In the genomic region with DNA sequence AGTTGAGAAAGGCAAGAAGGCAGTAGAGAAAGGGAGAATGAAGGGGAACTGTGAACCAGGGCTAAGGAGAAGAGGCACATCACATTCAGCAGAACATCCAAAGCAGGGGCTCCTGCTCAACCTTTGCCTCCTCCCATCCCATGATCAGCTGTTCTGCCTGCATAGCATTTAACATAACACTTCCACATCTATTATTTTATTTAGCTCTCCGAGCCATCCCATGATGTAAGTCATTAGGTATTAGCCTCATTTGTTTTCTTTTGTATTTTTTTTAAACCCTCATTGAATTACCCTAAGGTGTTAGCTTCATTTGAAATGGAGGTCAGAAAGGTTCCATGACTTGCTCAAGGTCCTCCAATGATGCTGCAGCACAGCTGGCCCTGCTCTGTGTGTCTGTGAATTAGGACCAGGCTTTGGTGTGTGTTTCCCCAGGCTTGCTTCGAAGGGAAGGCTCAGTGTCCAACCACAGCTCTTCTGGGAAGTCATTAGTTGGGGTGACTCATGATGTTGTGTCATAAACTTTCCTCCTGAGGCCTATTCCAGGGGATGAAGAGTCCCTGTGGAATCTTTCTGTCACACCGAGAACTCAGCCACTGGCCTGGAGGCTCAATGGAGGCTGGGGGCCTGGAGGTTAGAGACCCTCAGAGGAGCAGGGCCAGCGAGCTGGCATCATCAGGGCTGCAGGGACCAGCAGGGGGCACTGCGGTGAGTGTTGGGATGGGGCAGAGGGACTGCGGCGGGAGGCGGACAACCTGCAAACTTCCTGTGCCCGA, we compare ENCODE assay signal across 8 cellular contexts. TPM values are rescaled to one million over a fixed set of nuclear protein-coding genes. Genes with fewer than 3 reads are reported as not detected.
DNase-seq lines count a peak whose midpoint lies in the region; ATAC-seq and TF ChIP-seq lines count a peak whose summit lies in the region.

No MANE protein-coding gene starts in this region.

- H3K4me1 ChIP-seq in GM23338 (ENCODE audit: insufficient read depth) (no peaks in the 10 kb centered on the region), ovary (ENCODE audit: insufficient read depth) (no peaks in the 10 kb centered on the region)

- H3K79me2 ChIP-seq in GM23338 (replicated peaks; ENCODE audit: insufficient read depth): no peaks in the 10 kb centered on the region

- H3K9me3 Mint-ChIP-seq in GM23338 (no peaks in the 10 kb centered on the region; the same call in 2 of the 3 replicates), WTC11 (peaks cover 3% of the 10 kb centered on the region)

- H3K27ac ChIP-seq in GM23338 (ENCODE audit: low read depth): no peak overlapping the region
- no peak overlapping the region for H3K27ac ChIP-seq in ovary

- no peaks in the 10 kb centered on the region for H4K20me1 ChIP-seq in GM23338 (replicated peaks; ENCODE audit: insufficient read depth)

- H3K27ac Mint-ChIP-seq in GM23338: no peak overlapping the region
- no peak overlapping the region for H3K27ac Mint-ChIP-seq in WTC11

- H2AFZ ChIP-seq in GM23338: no peak overlapping the region

- no peaks in the 10 kb centered on the region for H3K36me3 ChIP-seq in GM23338 (ENCODE audit: insufficient read depth)
- no peaks in the 10 kb centered on the region for H3K36me3 ChIP-seq in ovary

- CTCF ChIA-PET in AG04449 (lab: Yijun Ruan, JAX): interaction anchor here (1.1 to 3.7 kb wide), 13 partner anchors 9 to 151 kb away, joined by 3 to 13 read pairs (median 6); no protein-coding TSS in a partner anchor
- CTCF ChIA-PET in WTC11 (lab: Charles Lee): interaction anchor here (0.5 to 7.2 kb wide), 27 partner anchors 10 to 268 kb away, joined by 3 to 177 read pairs (median 4); a partner anchor contains a TSS

- TF ChIP-seq POLR2A in ovary (IDR thresholded peaks at IDR 0.05): no peak

- DNase-seq in AG04449 (ENCODE audit: low read depth, low spot score) (peak; percentile 80), GM23338 (ENCODE audit: low spot score) (peak; percentile 79), WTC11 (ENCODE audit: low spot score) (peak; percentile 79), iPS-NIHi11 (ENCODE audit: low spot score) (peak; percentile 77), ovary (no peak)
- no peak for DNase-seq in stimulated activated CD4-positive, alpha-beta T cell treated with anti-CD3 and anti-CD28 coated beads, Interleukin-2, amount 100 ng/mL, for 24 hours

- H3F3A ChIP-seq in GM23338 (replicated peaks; ENCODE audit: low read depth): no peaks in the 10 kb centered on the region

- TF ChIP-seq CTCF in AG04449 (IDR thresholded peaks at IDR 0.05; ENCODE audit: insufficient read depth, low read length, missing control alignments) (peak; percentile 20), GM23338 (conservative IDR thresholded peaks at IDR 0.05; ENCODE audit: low read depth in 2 of 2) (peak; percentile 75 to 83), WTC11 (IDR thresholded peaks at IDR 0.05) (peak; percentile 52), ovary (IDR thresholded peaks at IDR 0.05) (no peak)

- H3K36me3 Mint-ChIP-seq in GM23338 (ENCODE audit: low read depth) (no peaks in the 10 kb centered on the region), WTC11 (no peaks in the 10 kb centered on the region)

- peak; percentile 61 for ATAC-seq in GM23338
- ATAC-seq in WTC11: peak; percentile 56
- no peak for ATAC-seq in HG03457 (IDR thresholded peaks at IDR 0.05; ENCODE audit: unreplicated experiment)
- ATAC-seq in GM18873 (IDR thresholded peaks at IDR 0.05; ENCODE audit: low FRiP score, unreplicated experiment): no peak

- no peak for TF ChIP-seq EP300 in ovary (IDR thresholded peaks at IDR 0.05)

- H3K4me3 Mint-ChIP-seq in GM23338 (no peak overlapping the region), WTC11 (no peak overlapping the region)

- peaks cover 4% of the 10 kb centered on the region for H3K27me3 Mint-ChIP-seq in GM23338 (ENCODE audit: insufficient read depth, low read depth, poor library complexity)
- H3K27me3 Mint-ChIP-seq in WTC11 (ENCODE audit: low read depth): peaks cover 9% of the 10 kb centered on the region

- H3K4me3 ChIP-seq in AG04449 (ENCODE audit: low read depth, low read length): no peak overlapping the region
- H3K4me3 ChIP-seq in GM23338: no peak overlapping the region
- no peak overlapping the region for H3K4me3 ChIP-seq in ovary

- no peak overlapping the region for H3K4me2 ChIP-seq in GM23338

- H3K4me1 Mint-ChIP-seq in GM23338 (peaks cover 2% of the 10 kb centered on the region), WTC11 (peaks cover 2% of the 10 kb centered on the region)

- POLR2A ChIA-PET in AG04449 (lab: Yijun Ruan, JAX) (interaction anchor here (0.5 kb wide), 2 partner anchors 34 to 35 kb away, joined by 3 read pairs; no protein-coding TSS in a partner anchor), WTC11 (lab: Charles Lee) (no interaction called here)

- no peaks in the 10 kb centered on the region for H3K9me2 ChIP-seq in GM23338 (ENCODE audit: insufficient read depth)

- WGBS in ovary, 3 donors: 66 to 73% (median 69%) methylated on average over 9 of the region's 9 CpGs

- no peaks in the 10 kb centered on the region for H3K27me3 ChIP-seq in GM23338 (ENCODE audit: insufficient read depth)
- no peaks in the 10 kb centered on the region for H3K27me3 ChIP-seq in ovary

- intact Hi-C loops in ovary (cut with DNase I): loop anchor here in 1 of 4 donors (5.0 kb wide), 1 partner anchor 90 kb away; no protein-coding TSS in a partner anchor

- no peaks in the 10 kb centered on the region for H3K9me3 ChIP-seq in ovary

TF ChIP-seq in GM23338, 12 proteins besides CTCF, POLR2A, EP300 and RAD21 (continues in another document):
- TF ChIP-seq EZH2phosphoT487 (IDR thresholded peaks at IDR 0.05; ENCODE audit: unreplicated experiment): no peak
- no peak for TF ChIP-seq POLR2AphosphoS5 (IDR thresholded peaks at IDR 0.05; ENCODE audit: low read depth)

TF ChIP-seq in WTC11, 78 proteins besides CTCF, POLR2A, EP300 and RAD21 (continues in another document):
- TF ChIP-seq, protein P1, sequence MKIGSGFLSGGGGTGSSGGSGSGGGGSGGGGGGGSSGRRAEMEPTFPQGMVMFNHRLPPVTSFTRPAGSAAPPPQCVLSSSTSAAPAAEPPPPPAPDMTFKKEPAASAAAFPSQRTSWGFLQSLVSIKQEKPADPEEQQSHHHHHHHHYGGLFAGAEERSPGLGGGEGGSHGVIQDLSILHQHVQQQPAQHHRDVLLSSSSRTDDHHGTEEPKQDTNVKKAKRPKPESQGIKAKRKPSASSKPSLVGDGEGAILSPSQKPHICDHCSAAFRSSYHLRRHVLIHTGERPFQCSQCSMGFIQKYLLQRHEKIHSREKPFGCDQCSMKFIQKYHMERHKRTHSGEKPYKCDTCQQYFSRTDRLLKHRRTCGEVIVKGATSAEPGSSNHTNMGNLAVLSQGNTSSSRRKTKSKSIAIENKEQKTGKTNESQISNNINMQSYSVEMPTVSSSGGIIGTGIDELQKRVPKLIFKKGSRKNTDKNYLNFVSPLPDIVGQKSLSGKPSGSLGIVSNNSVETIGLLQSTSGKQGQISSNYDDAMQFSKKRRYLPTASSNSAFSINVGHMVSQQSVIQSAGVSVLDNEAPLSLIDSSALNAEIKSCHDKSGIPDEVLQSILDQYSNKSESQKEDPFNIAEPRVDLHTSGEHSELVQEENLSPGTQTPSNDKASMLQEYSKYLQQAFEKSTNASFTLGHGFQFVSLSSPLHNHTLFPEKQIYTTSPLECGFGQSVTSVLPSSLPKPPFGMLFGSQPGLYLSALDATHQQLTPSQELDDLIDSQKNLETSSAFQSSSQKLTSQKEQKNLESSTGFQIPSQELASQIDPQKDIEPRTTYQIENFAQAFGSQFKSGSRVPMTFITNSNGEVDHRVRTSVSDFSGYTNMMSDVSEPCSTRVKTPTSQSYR (CRISPR knock-in tag; IDR thresholded peaks at IDR 0.05): no peak
- TF ChIP-seq SP1 (CRISPR knock-in tag; conservative IDR thresholded peaks at IDR 0.05) (no peak), ELF4 (CRISPR knock-in tag; IDR thresholded peaks at IDR 0.05; ENCODE audit: low read depth) (no peak), ZNF317 (CRISPR knock-in tag; IDR thresholded peaks at IDR 0.05; ENCODE audit: borderline replicate concordance, low read depth) (no peak), TEAD1 (CRISPR knock-in tag; IDR thresholded peaks at IDR 0.05) (no peak), SOX15 (CRISPR knock-in tag; IDR thresholded peaks at IDR 0.05) (no peak), OVOL2 (CRISPR knock-in tag; IDR thresholded peaks at IDR 0.05; ENCODE audit: borderline replicate concordance) (no peak), ZNF138 (CRISPR knock-in tag; conservative IDR thresholded peaks at IDR 0.05) (no peak), NFYB (CRISPR knock-in tag; conservative IDR thresholded peaks at IDR 0.05; ENCODE audit: low read depth) (no peak)
- TF ChIP-seq, protein P2, sequence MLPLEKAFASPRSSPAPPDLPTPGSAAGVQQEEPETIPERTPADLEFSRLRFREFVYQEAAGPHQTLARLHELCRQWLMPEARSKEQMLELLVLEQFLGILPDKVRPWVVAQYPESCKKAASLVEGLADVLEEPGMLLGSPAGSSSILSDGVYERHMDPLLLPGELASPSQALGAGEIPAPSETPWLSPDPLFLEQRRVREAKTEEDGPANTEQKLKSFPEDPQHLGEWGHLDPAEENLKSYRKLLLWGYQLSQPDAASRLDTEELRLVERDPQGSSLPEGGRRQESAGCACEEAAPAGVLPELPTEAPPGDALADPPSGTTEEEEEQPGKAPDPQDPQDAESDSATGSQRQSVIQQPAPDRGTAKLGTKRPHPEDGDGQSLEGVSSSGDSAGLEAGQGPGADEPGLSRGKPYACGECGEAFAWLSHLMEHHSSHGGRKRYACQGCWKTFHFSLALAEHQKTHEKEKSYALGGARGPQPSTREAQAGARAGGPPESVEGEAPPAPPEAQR (CRISPR knock-in tag; IDR thresholded peaks at IDR 0.05): no peak

RNA-seq across cellular contexts. Expression of a gene that starts 16.5 kb away (rescaled TPM):
- 0.03 and 0.08 TPM in 2 replicates for total RNA-seq in GM23338 (2014; rRNA removed; shearing (Covaris generic))
- polyA plus RNA-seq in GM23338 (2016; fragmentation: Nextera tagmentation; extraction: Ambion mirVana): 0.05 TPM in 1 of 2 replicates, not detected in the other
- total RNA-seq in WTC11 (2021): 0.04 to 0.05 TPM in 2 of 3 replicates, not detected in the other
- total RNA-seq in ovary: 1 to 10 TPM in 1 of 7 donors, under 1 TPM in 6; 0.15 to 1.1 (median 0.24) TPM
- polyA plus RNA-seq in ovary: under 1 TPM; 0.04 to 0.10 TPM

RNA-seq across cellular contexts. Expression of a gene that starts 34.1 kb away (rescaled TPM):
- 135 and 178 TPM in 2 replicates for total RNA-seq in GM23338 (2014; rRNA removed; shearing (Covaris generic))
- polyA plus RNA-seq in GM23338 (2016; fragmentation: Nextera tagmentation; extraction: Ambion mirVana) (206 and 228 TPM in 2 replicates), ovary (10 to 100 TPM; 66.8 to 93.3 TPM)
- total RNA-seq in WTC11 (2021) (140 to 180 TPM (median 144 TPM) in 3 replicates), ovary (100 to 1,000 TPM in 1 of 7 donors, 10 to 100 TPM in 6; 36.8 to 162 (median 78.4) TPM)

Comparison
In these comparisons a context has a peak if more than half of its experiments do, and no peak if none do; other contexts are left out.
1. DNase-seq: peak in AG04449 (single experiment), GM23338 (single experiment), WTC11 (single experiment) and iPS-NIHi11 (single experiment); none in stimulated activated CD4-positive, alpha-beta T cell treated with anti-CD3 and anti-CD28 coated beads, Interleukin-2, amount 100 ng/mL, for 24 hours (0 of 2) and ovary (0 of 5).
2. CTCF ChIP-seq: peak in AG04449 (single experiment), GM23338 (2 of 2) and WTC11 (single experiment); none in ovary (0 of 3).
3. ATAC-seq: peak in GM23338 (single experiment) and WTC11 (single experiment); none in HG03457 (single experiment) and GM18873 (single experiment).